Comparison of ENCODE assay signal across 8 cellular contexts in the genomic region with DNA sequence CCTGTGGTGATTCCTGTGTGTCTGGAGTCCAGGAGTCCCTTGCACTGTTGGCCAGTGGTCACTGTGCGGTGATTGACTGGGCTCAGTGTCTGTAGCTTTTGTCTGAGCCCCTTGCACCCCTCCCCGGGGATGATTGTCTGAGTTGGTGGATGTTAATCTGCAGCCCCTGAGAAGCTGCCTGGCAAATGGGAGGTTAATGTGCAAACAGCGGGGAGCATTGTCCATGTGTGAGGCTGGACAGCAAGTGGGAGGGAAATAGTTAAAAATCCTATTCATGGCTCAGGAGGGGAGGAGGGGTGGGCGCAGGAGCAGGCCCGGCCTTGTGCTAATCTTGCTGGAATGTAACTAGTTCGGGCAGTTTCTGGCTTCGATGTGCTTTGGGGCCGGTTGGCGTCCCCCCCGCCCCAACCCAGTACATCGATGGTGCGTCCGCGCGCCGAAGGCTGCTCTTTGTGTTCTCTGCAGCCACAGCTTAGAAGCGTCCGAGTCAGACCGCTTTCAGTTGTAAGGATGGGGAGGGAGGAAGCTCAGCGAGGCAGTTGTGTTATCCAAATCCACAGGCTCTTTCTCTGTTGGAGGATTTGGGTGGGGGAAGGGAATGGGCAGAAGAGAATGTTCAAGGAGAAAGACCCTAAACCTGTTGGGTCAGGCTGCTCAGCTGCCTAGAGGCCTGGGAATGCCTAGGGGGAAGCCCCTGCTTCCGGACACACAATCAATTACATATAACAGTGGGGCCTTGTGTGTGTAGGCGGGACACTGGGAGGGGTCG.
DNase-seq lines count a peak whose midpoint lies in the region; ATAC-seq, FAIRE-seq and TF ChIP-seq lines count a peak whose summit lies in the region.

No MANE protein-coding gene starts in this region.

- intact Hi-C loops in left cardiac atrium (cut with DNase I): no loop called here

- no peaks in the 10 kb centered on the region for H3K36me3 Mint-ChIP-seq in progenitor cell of endocrine pancreas (ENCODE audit: insufficient read depth)

- no peaks in the 10 kb centered on the region for H3K36me3 ChIP-seq in WERI-Rb-1

- H3K4me3 ChIP-seq in WERI-Rb-1 (ENCODE audit: low read depth, low read length): peak overlapping the region; percentile 33

- H3K27me3 ChIP-seq in WERI-Rb-1 (ENCODE audit: insufficient read depth, low read depth, severe bottlenecking): no peaks in the 10 kb centered on the region

- ATAC-seq in left cardiac atrium (peak; percentile 35 to 50), GM18873 (IDR thresholded peaks at IDR 0.05; ENCODE audit: low FRiP score, unreplicated experiment) (no peak)

- H3K4me3 Mint-ChIP-seq in progenitor cell of endocrine pancreas (ENCODE audit: low read depth): peak overlapping the region; percentile 75

- peak overlapping the region; percentile 86 for H3K27ac ChIP-seq in WERI-Rb-1

- H3K9me3 Mint-ChIP-seq in progenitor cell of endocrine pancreas (ENCODE audit: low read depth): no peaks in the 10 kb centered on the region

- TF ChIP-seq CTCF in WERI-Rb-1 (IDR thresholded peaks at IDR 0.05; ENCODE audit: low read depth, low read length) (no peak), progenitor cell of endocrine pancreas (IDR thresholded peaks at IDR 0.05; ENCODE audit: unreplicated experiment) (no peak)

- peaks cover 87% of the 10 kb centered on the region for H3K4me1 Mint-ChIP-seq in progenitor cell of endocrine pancreas (ENCODE audit: low read depth)

- no peak for FAIRE-seq in frontal cortex (lab: Jason Lieb, UNC)

- H3K9me3 ChIP-seq in WERI-Rb-1 (ENCODE audit: severe bottlenecking): no peaks in the 10 kb centered on the region

- no peaks in the 10 kb centered on the region for H3K27me3 Mint-ChIP-seq in progenitor cell of endocrine pancreas

- peak overlapping the region; percentile 100 for H3K27ac Mint-ChIP-seq in progenitor cell of endocrine pancreas

- DNase-seq in D341Med (ENCODE audit: low spot score) (peak; percentile 50), WERI-Rb-1 (peak; percentile 73), left cardiac atrium (no peak), progenitor cell of endocrine pancreas (ENCODE audit: low spot score, unreplicated experiment) (peak; percentile 76), HuH-7.5 (ENCODE audit: low spot score) (no peak), NCI-H1092 treated with DMSO at 0.1 percent for 48 hours (lab: John Stamatoyannopoulos, UW) (no peak), frontal cortex (ENCODE audit: low spot score in 2 of 2) (no peak)

Comparison
In these comparisons a context has a peak if more than half of its experiments do, and no peak if none do; other contexts are left out.
1. DNase-seq: peak in D341Med (single experiment), WERI-Rb-1 (single experiment) and progenitor cell of endocrine pancreas (single experiment); none in left cardiac atrium (single experiment), HuH-7.5 (single experiment), NCI-H1092 treated with DMSO at 0.1 percent for 48 hours (single experiment) and frontal cortex (0 of 2).